In the genomic region with DNA sequence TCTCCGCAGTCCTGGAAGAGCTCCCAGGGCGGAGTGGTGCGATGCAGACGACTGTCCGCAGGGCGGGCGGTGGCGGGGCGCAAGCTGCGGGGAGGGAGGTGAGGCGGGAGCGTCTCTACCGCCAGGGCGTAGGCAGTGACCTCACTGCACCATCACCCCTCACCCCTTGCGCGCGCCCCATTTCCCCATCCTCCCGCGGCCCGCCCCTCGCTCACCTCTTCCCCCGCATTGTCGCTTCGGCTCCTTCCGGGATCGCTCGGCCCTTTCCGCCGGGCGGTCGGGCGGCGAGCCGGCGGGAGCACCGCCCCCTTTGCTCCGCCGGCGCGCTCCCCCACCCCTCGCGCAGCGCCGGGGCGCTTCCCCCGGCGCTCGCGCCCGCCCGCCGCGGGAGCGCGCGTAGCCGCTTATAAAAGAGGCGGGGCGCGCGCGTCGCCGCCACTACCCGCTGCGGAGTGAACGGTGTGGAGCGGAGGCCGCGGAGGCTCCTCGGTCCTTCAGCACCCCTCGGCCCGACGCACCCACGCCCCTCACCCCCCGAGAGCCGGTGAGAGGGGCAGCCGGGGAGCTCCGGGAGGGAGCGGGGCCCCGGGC, we compare ENCODE assay signal across 8 cellular contexts. TPM values are rescaled to one million over a fixed set of nuclear protein-coding genes. Genes with fewer than 3 reads are reported as not detected.
DNase-seq lines count a peak whose midpoint lies in the region; ATAC-seq and TF ChIP-seq lines count a peak whose summit lies in the region.

A gene (plus strand): TSS at position 435 of the 591 bp plus-strand sequence. CDS start 14,154 bp downstream, outside the sequence.

- H3K4me1 ChIP-seq in liver (ENCODE audit: control insufficient read depth in 4 of 4, insufficient read depth in 4 of 4, low read length in 3 of 4) = peaks cover 13 to 45% (median 43%) of the 10 kb centered on the region in 4 donors

- H3K4me1 Mint-ChIP-seq in CD14-positive monocyte = peaks cover 24% of the 10 kb centered on the region

- no peaks in the 10 kb centered on the region for H3K27me3 Mint-ChIP-seq in CD14-positive monocyte (ENCODE audit: low read depth in 3 of 3)

- 2% methylated on average over 81 of the region's 81 CpGs for WGBS in liver

- no peak for TF ChIP-seq RAD21 in liver (IDR thresholded peaks at IDR 0.05)

- H3K27me3 ChIP-seq in liver (ENCODE audit: control insufficient read depth in 4 of 4, insufficient read depth in 4 of 4, low read length in 3 of 4) = no peaks in the 10 kb centered on the region

- H3K9me3 ChIP-seq in liver (ENCODE audit: control insufficient read depth in 4 of 4, low read length in 3 of 4) = no peaks in the 10 kb centered on the region

- peak within 1 kb of the TSS; percentile 79 to 94 (median 90) for H3K4me3 ChIP-seq in liver (ENCODE audit: low read depth in 1 of 3, low read length in 3 of 3)

- TF ChIP-seq CTCF in CD14-positive monocyte (IDR thresholded peaks at IDR 0.05) (no peak), liver (IDR thresholded peaks at IDR 0.05; ENCODE audit: low read depth, low read length, missing input control) (peak; percentile 10)

- no peaks in the 10 kb centered on the region for H3K36me3 Mint-ChIP-seq in CD14-positive monocyte

- peak; percentile 73 for ATAC-seq in GM19395 (IDR thresholded peaks at IDR 0.05; ENCODE audit: unreplicated experiment)
- ATAC-seq in HG03521 (IDR thresholded peaks at IDR 0.05; ENCODE audit: unreplicated experiment) = peak; percentile 74

- intact Hi-C loops in CD14-positive monocyte (cut with micrococcal nuclease) = loop anchor here in 1 of 2 donors (5.0 kb wide), 1 partner anchor 45 kb away; no protein-coding TSS in a partner anchor

- peak within 1 kb of the TSS; percentile 57 to 90 for H3K9ac ChIP-seq in liver (ENCODE audit: low read depth in 1 of 2, low read length in 2 of 2)

- no peaks in the 10 kb centered on the region for H3K36me3 ChIP-seq in liver (ENCODE audit: control insufficient read depth in 4 of 4, insufficient read depth in 3 of 4, low read depth in 1 of 4, low read length in 3 of 4)

- peak within 1 kb of the TSS; percentile 90 to 94 for H3K27ac ChIP-seq in liver (ENCODE audit: low read depth in 1 of 2, low read length in 2 of 2)

- H3K4me3 Mint-ChIP-seq in CD14-positive monocyte = peak within 1 kb of the TSS; percentile 88 to 95

- peak within 1 kb of the TSS; percentile 74 to 97 (median 93) for H3K27ac Mint-ChIP-seq in CD14-positive monocyte

- peaks cover 0 to 3% (median 0%) of the 10 kb centered on the region in 7 donors for H3K9me3 Mint-ChIP-seq in CD14-positive monocyte

- DNase-seq in CD14-positive monocyte (ENCODE audit: low spot score) (peak; percentile 90), NCI-H748 treated with DMSO at 0.1 percent for 48 hours (lab: John Stamatoyannopoulos, UW) (peak; percentile 88), dermis microvascular lymphatic vessel endothelial cell (ENCODE audit: low read depth in 2 of 2) (peak; percentile 61 to 86)
- peak; percentile 83 to 88 for DNase-seq in activated CD4-positive, alpha-beta T cell treated with anti-CD3 and anti-CD28 coated beads, Interleukin-2, amount 50 U/mL, for 24 hours (ENCODE audit: low read depth in 1 of 2, low spot score in 1 of 2)
- peak; percentile 97 for DNase-seq in stimulated activated CD4-positive, alpha-beta T cell treated with anti-CD3 and anti-CD28 coated beads, Interleukin-4, amount 100 ng/mL, for 1 hour

TF ChIP-seq in liver, 16 proteins besides CTCF, POLR2A, EP300 and RAD21:
- TF ChIP-seq TAF1 (conservative IDR thresholded peaks at IDR 0.05) (peak; percentile 83), SP1 (IDR thresholded peaks at IDR 0.05) (no peak), YY1 (IDR thresholded peaks at IDR 0.05) (peak; percentile 27), EGR1 (IDR thresholded peaks at IDR 0.05; ENCODE audit: low read depth in 2 of 2) (peak; percentile 70 to 80)
- TF ChIP-seq, protein P1, sequence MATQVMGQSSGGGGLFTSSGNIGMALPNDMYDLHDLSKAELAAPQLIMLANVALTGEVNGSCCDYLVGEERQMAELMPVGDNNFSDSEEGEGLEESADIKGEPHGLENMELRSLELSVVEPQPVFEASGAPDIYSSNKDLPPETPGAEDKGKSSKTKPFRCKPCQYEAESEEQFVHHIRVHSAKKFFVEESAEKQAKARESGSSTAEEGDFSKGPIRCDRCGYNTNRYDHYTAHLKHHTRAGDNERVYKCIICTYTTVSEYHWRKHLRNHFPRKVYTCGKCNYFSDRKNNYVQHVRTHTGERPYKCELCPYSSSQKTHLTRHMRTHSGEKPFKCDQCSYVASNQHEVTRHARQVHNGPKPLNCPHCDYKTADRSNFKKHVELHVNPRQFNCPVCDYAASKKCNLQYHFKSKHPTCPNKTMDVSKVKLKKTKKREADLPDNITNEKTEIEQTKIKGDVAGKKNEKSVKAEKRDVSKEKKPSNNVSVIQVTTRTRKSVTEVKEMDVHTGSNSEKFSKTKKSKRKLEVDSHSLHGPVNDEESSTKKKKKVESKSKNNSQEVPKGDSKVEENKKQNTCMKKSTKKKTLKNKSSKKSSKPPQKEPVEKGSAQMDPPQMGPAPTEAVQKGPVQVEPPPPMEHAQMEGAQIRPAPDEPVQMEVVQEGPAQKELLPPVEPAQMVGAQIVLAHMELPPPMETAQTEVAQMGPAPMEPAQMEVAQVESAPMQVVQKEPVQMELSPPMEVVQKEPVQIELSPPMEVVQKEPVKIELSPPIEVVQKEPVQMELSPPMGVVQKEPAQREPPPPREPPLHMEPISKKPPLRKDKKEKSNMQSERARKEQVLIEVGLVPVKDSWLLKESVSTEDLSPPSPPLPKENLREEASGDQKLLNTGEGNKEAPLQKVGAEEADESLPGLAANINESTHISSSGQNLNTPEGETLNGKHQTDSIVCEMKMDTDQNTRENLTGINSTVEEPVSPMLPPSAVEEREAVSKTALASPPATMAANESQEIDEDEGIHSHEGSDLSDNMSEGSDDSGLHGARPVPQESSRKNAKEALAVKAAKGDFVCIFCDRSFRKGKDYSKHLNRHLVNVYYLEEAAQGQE (IDR thresholded peaks at IDR 0.05) = peak; percentile 91
TF ChIP-seq in liver: peak in this region for 4.

RNA-seq across cellular contexts. Expression of the gene that starts here (rescaled TPM):
- polyA plus RNA-seq in CD14-positive monocyte (1 to 10 TPM; 6.2 to 8.5 TPM), liver (10 to 100 TPM; 31.3 to 43.8 TPM)
- total RNA-seq in dermis microvascular lymphatic vessel endothelial cell (472 TPM in 2 replicates), liver (10 to 100 TPM; 76.9 to 86.5 TPM)

Comparison
In these comparisons a context has a peak if more than half of its experiments do, and no peak if none do; other contexts are left out.
1. Peak in every context shown above with its lines: DNase-seq, ATAC-seq, H3K4me3 ChIP-seq and H3K27ac ChIP-seq.